In genomic region chr5:157671592-157672330, GRCh38 we compare ENCODE assay signal across 10 cellular contexts. TPM values are rescaled to one million over a fixed set of nuclear protein-coding genes. Genes with fewer than 3 reads are reported as not detected.
A peak's percentile ranks its signal among the peaks of the same experiment; 100 is the strongest.
DNase-seq lines count a peak whose midpoint lies in the region; ATAC-seq, FAIRE-seq and TF ChIP-seq lines count a peak whose summit lies in the region.
"Had no signal": no experiment of that assay in that cellular context is flagged by ENCODE, and none has a peak within 500 bp of the region (broad histone marks: within the 10 kb centered on the region; RNA-seq: fewer than 3 reads in every experiment).

No MANE protein-coding gene starts in this region.

- peak overlapping the region; percentile 82 for H3K4me2 ChIP-seq in keratinocyte (ENCODE audit: control insufficient read depth, extremely low read depth, insufficient read depth, low read depth, low read length)

- peak overlapping the region; percentile 88 for H3K4me3 Mint-ChIP-seq in stimulated activated memory B cell treated with anti-CD40 and anti-IgM and Interleukin-4, amounts not matched to agents 10 μg/mL and 1 μg/mL and 100 μg/mL, for 72 hours

- no peaks in the 10 kb centered on the region for H3K36me3 ChIP-seq in adipocyte (ENCODE audit: control insufficient read depth, insufficient read depth, low read length, severe bottlenecking)
- H3K36me3 ChIP-seq in keratinocyte (ENCODE audit: control insufficient read depth in 2 of 2, extremely low read depth in 1 of 2, insufficient read depth in 2 of 2, low read length in 2 of 2) = no peaks in the 10 kb centered on the region

- H3K79me2 ChIP-seq in keratinocyte (ENCODE audit: control insufficient read depth, insufficient read depth, low read length) = no peaks in the 10 kb centered on the region

- H3K9me3 Mint-ChIP-seq in stimulated activated memory B cell treated with anti-CD40 and anti-IgM and Interleukin-4, amounts not matched to agents 10 μg/mL and 1 μg/mL and 100 μg/mL, for 72 hours = no peaks in the 10 kb centered on the region

- H3K27me3 ChIP-seq in adipocyte (replicated peaks; ENCODE audit: control insufficient read depth, insufficient read depth, low read length) (peaks cover 22% of the 10 kb centered on the region), keratinocyte (ENCODE audit: control insufficient read depth, extremely low read depth, insufficient read depth, low read length) (peaks cover 16% of the 10 kb centered on the region)

- DNase-seq in adipocyte (ENCODE audit: low read depth) = no peak
- no peak for DNase-seq in keratinocyte (ENCODE audit: low read depth, low spot score)
- DNase-seq in NCI-H2227 (lab: John Stamatoyannopoulos, UW; ENCODE audit: unreplicated experiment) = no peak
- DNase-seq in G401 (ENCODE audit: low spot score) = no peak

- FAIRE-seq in keratinocyte (lab: Jason Lieb, UNC) = no peak

- H4K20me1 ChIP-seq in keratinocyte (ENCODE audit: control insufficient read depth, extremely low read depth, insufficient read depth, low read length) = no peaks in the 10 kb centered on the region

- no peaks in the 10 kb centered on the region for H3K27me3 Mint-ChIP-seq in stimulated activated memory B cell treated with anti-CD40 and anti-IgM and Interleukin-4, amounts not matched to agents 10 μg/mL and 1 μg/mL and 100 μg/mL, for 72 hours

- H3K4me1 ChIP-seq in adipocyte (ENCODE audit: control insufficient read depth, insufficient read depth, low read length) (peaks cover 11% of the 10 kb centered on the region), keratinocyte (ENCODE audit: control insufficient read depth, extremely low read depth, insufficient read depth, low read length) (peaks cover 5% of the 10 kb centered on the region)

- H2AFZ ChIP-seq in keratinocyte (ENCODE audit: control insufficient read depth, low read length) = peak overlapping the region; percentile 95

- H3K36me3 Mint-ChIP-seq in stimulated activated memory B cell treated with anti-CD40 and anti-IgM and Interleukin-4, amounts not matched to agents 10 μg/mL and 1 μg/mL and 100 μg/mL, for 72 hours = no peaks in the 10 kb centered on the region

- H3K27ac Mint-ChIP-seq in stimulated activated memory B cell treated with anti-CD40 and anti-IgM and Interleukin-4, amounts not matched to agents 10 μg/mL and 1 μg/mL and 100 μg/mL, for 72 hours = peak overlapping the region; percentile 86

- no peak overlapping the region for H3K27ac ChIP-seq in keratinocyte (ENCODE audit: control insufficient read depth, insufficient read depth, low read length)

- H3K9me3 ChIP-seq in adipocyte (ENCODE audit: control insufficient read depth, low read length) (no peaks in the 10 kb centered on the region), keratinocyte (ENCODE audit: control insufficient read depth, low read depth, low read length) (no peaks in the 10 kb centered on the region)

- peak overlapping the region; percentile 65 for H3K9ac ChIP-seq in adipocyte (ENCODE audit: low read length)
- H3K9ac ChIP-seq in keratinocyte (ENCODE audit: control insufficient read depth, extremely low read depth, insufficient read depth, low read length) = peak overlapping the region; percentile 55

- in situ Hi-C loops in G401 (cut with HindIII; ENCODE audit: low sequenced_read_pairs) = no loop called here

- ATAC-seq in HG02885 (IDR thresholded peaks at IDR 0.05; ENCODE audit: poor library complexity, unreplicated experiment) (peak; percentile 5), GM19397 (IDR thresholded peaks at IDR 0.05; ENCODE audit: unreplicated experiment) (no peak)
- no peak for ATAC-seq in stimulated activated memory B cell treated with anti-CD40 and anti-IgM and Interleukin-4, amounts not matched to agents 10 μg/mL and 1 μg/mL and 100 μg/mL, for 72 hours

- H3K9me1 ChIP-seq in keratinocyte (ENCODE audit: control insufficient read depth, extremely low read depth, insufficient read depth, low read length) = no peaks in the 10 kb centered on the region

- no peak for TF ChIP-seq CTCF in keratinocyte (optimal IDR thresholded peaks at IDR 0.05 in 1 of 3, IDR thresholded peaks at IDR 0.05 in 1 of 3, conservative IDR thresholded peaks at IDR 0.05 in 1 of 3; ENCODE audit: extremely low read depth in 1 of 3, insufficient read depth in 2 of 3, low read length in 3 of 3)

- dilution Hi-C loops in keratinocyte (cut with MboI; ENCODE audit: extremely low pct_ligation_motif_present, low sequenced_read_pairs) = no loop called here

- H3K4me3 ChIP-seq in adipocyte (ENCODE audit: low read length) (peak overlapping the region; percentile 84), keratinocyte (ENCODE audit: control insufficient read depth in 2 of 3, extremely low read depth in 1 of 3, insufficient read depth in 2 of 3, low read depth in 1 of 3, low read length in 3 of 3) (peak overlapping the region; percentile 49 to 65 (median 56))

- peaks cover 35% of the 10 kb centered on the region for H3K4me1 Mint-ChIP-seq in stimulated activated memory B cell treated with anti-CD40 and anti-IgM and Interleukin-4, amounts not matched to agents 10 μg/mL and 1 μg/mL and 100 μg/mL, for 72 hours

RNA-seq across cellular contexts. Expression of gene C5orf52, which starts 0.4 kb away (rescaled TPM):
- polyA plus RNA-seq in keratinocyte = not detected in 3 replicates
- polyA plus RNA-seq in keratinocyte (2011; ENCODE audit: low read depth) = not detected
- polyA plus RNA-seq in keratinocyte (2011; cell fraction: cytosol; rRNA removed) = not detected in 2 replicates
- polyA plus RNA-seq in keratinocyte (2011; cell fraction: nucleus; rRNA removed) = not detected in 2 replicates
- not detected in 2 replicates for polyA plus RNA-seq in keratinocyte (2012; ENCODE audit: low replicate concordance)
- polyA minus RNA-seq in keratinocyte = not detected in 3 replicates
- not detected for polyA minus RNA-seq in keratinocyte (2011; cell fraction: cytosol; rRNA and poly(A)+ RNA removed)
- not detected in 2 replicates for polyA minus RNA-seq in keratinocyte (2011; cell fraction: nucleus; rRNA and poly(A)+ RNA removed)
- total RNA-seq in G401 (2014; rRNA removed; shearing (Covaris generic)) = not detected in 2 replicates
- total RNA-seq: activated CD8-positive, alpha-beta memory T cell treated with anti-CD3 and anti-CD28 coated beads for 36 hours; lung microvascular endothelial cell; M059J had no signal

RNA-seq across cellular contexts. Expression of gene SOX30, which starts 19.5 kb away (rescaled TPM):
- 0.03 to 0.06 TPM (median 0.05 TPM) in 3 replicates for polyA plus RNA-seq in keratinocyte
- polyA plus RNA-seq in keratinocyte (2011; ENCODE audit: low read depth) = not detected
- polyA plus RNA-seq in keratinocyte (2011; cell fraction: cytosol; rRNA removed) = 0.04 and 0.09 TPM in 2 replicates
- polyA plus RNA-seq in keratinocyte (2011; cell fraction: nucleus; rRNA removed) = 0.11 and 0.18 TPM in 2 replicates
- 0.08 and 0.37 TPM in 2 replicates for polyA plus RNA-seq in keratinocyte (2012; ENCODE audit: low replicate concordance)
- 0.20 TPM in 1 of 3 replicates, not detected in the others for polyA minus RNA-seq in keratinocyte
- not detected for polyA minus RNA-seq in keratinocyte (2011; cell fraction: cytosol; rRNA and poly(A)+ RNA removed)
- not detected in 2 replicates for polyA minus RNA-seq in keratinocyte (2011; cell fraction: nucleus; rRNA and poly(A)+ RNA removed)
- not detected in 2 replicates for total RNA-seq in G401 (2014; rRNA removed; shearing (Covaris generic))
- total RNA-seq: lung microvascular endothelial cell had no signal

RNA-seq across cellular contexts. Expression of gene THG1L, which starts 59.5 kb away (rescaled TPM):
- 15.9 to 23.4 TPM (median 18.4 TPM) in 3 replicates for polyA plus RNA-seq in keratinocyte
- 26.0 TPM for polyA plus RNA-seq in keratinocyte (2011; ENCODE audit: low read depth)
- polyA plus RNA-seq in keratinocyte (2011; cell fraction: cytosol; rRNA removed) = 16.7 and 20.3 TPM in 2 replicates
- polyA plus RNA-seq in keratinocyte (2011; cell fraction: nucleus; rRNA removed) = 14.7 and 15.4 TPM in 2 replicates
- polyA plus RNA-seq in keratinocyte (2012; ENCODE audit: low replicate concordance) = 14.9 and 19.2 TPM in 2 replicates
- 11.2 to 27.0 TPM (median 13.5 TPM) in 3 replicates for polyA minus RNA-seq in keratinocyte
- 18.8 TPM for polyA minus RNA-seq in keratinocyte (2011; cell fraction: cytosol; rRNA and poly(A)+ RNA removed)
- polyA minus RNA-seq in keratinocyte (2011; cell fraction: nucleus; rRNA and poly(A)+ RNA removed) = 6.0 and 8.8 TPM in 2 replicates
- total RNA-seq in G401 (2014; rRNA removed; shearing (Covaris generic)) = 30.6 and 39.3 TPM in 2 replicates
